ENCODE assay signal across 12 cellular contexts in the genomic region with DNA sequence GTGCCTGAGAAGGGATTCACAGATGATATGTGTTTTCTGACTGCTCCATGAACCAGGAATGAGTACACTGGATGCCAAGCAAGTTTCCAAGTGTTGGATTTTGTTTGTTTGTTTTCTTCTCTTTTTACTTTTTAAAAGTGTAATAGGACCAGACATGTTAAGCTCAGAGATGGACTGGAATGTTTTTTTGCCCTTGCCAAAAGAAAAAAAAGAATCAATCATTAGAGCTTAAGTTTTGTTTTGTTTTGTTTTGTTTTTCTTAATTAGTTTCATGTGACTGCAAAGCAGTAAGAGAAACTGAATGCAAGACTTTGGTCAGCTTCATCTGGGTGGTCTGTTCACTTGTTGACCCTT. TPM values are rescaled to one million over a fixed set of nuclear protein-coding genes. Genes with fewer than 3 reads are reported as not detected.
DNase-seq lines count a peak whose midpoint lies in the region; ATAC-seq and TF ChIP-seq lines count a peak whose summit lies in the region.
"Had no signal": no experiment of that assay in that cellular context is flagged by ENCODE, and none has a peak within 500 bp of the region (broad histone marks: within the 10 kb centered on the region; RNA-seq: fewer than 3 reads in every experiment).

No MANE protein-coding gene starts in this region.

- DNase-seq in T-helper 1 cell (no peak), colonic mucosa (no peak), KBM-7 (no peak)
- no peak for DNase-seq in activated CD4-positive, CD25-positive, alpha-beta regulatory T cell (lab: John Stamatoyannopoulos, UW)
- DNase-seq: NCI-H146, NCI-H82, thyroid gland had no signal

- H3K4me1 ChIP-seq in Loucy (ENCODE audit: insufficient read depth, low read length, poor library complexity, severe bottlenecking) (peaks cover 78% of the 10 kb centered on the region), colonic mucosa (no peaks in the 10 kb centered on the region)
- H3K4me1 ChIP-seq: thyroid gland had no signal

- no peak overlapping the region for H2AFZ ChIP-seq in Loucy (ENCODE audit: low read length)

- peaks cover 9% of the 10 kb centered on the region for H3K36me3 Mint-ChIP-seq in T-helper 1 cell treated with Interleukin-12 subunit alpha and Interleukin-12 subunit beta and Interleukin-4 antibody, amounts not matched to agents 30 μg/mL and 1 μg/mL, for 36 hours (ENCODE audit: low read depth)

- no peak for ATAC-seq in GM18867 (IDR thresholded peaks at IDR 0.05; ENCODE audit: unreplicated experiment)

- H3K4me3 ChIP-seq in Loucy (ENCODE audit: low read length, poor library complexity, severe bottlenecking) (peak overlapping the region; percentile 74), colonic mucosa (no peak overlapping the region), skin epidermis (no peak overlapping the region)
- H3K4me3 ChIP-seq: thyroid gland had no signal

- in situ Hi-C loops in KBM-7 (cut with MboI; ENCODE audit: low pct_unique_long_range_greater_than_20kb, low sequenced_read_pairs) = no loop called here

- H3K9ac ChIP-seq in Loucy (ENCODE audit: low read depth, low read length, poor library complexity, severe bottlenecking) = peak overlapping the region; percentile 97
- peak overlapping the region in 1 of 2 donors; percentile 14 for H3K9ac ChIP-seq in colonic mucosa (ENCODE audit: low read depth in 2 of 2, low read length in 2 of 2)

- H3K4me3 Mint-ChIP-seq in T-helper 1 cell treated with Interleukin-12 subunit alpha and Interleukin-12 subunit beta and Interleukin-4 antibody, amounts not matched to agents 30 μg/mL and 1 μg/mL, for 36 hours = peak overlapping the region; percentile 72

- H3K27me3 Mint-ChIP-seq in T-helper 1 cell treated with Interleukin-12 subunit alpha and Interleukin-12 subunit beta and Interleukin-4 antibody, amounts not matched to agents 30 μg/mL and 1 μg/mL, for 36 hours (ENCODE audit: low read depth) = no peaks in the 10 kb centered on the region

- TF ChIP-seq CTCF in Loucy (conservative IDR thresholded peaks at IDR 0.05; ENCODE audit: low read length) = no peak
- no peak for TF ChIP-seq CTCF in colonic mucosa (IDR thresholded peaks at IDR 0.05)

- intact Hi-C loops in colonic mucosa (cut with DNase I) = no loop called here

- H3K27ac ChIP-seq in colonic mucosa = peak overlapping the region; percentile 20
- H3K27ac ChIP-seq in skin epidermis = peak overlapping the region in 20 of 21 experiments; percentile 2 to 89 (median 65)
- H3K27ac ChIP-seq: 22Rv1, thyroid gland had no signal

- peak overlapping the region; percentile 85 for H3K4me2 ChIP-seq in Loucy (ENCODE audit: low read depth, low read length, poor library complexity, severe bottlenecking)

- peak overlapping the region; percentile 92 for H3K27ac Mint-ChIP-seq in T-helper 1 cell treated with Interleukin-12 subunit alpha and Interleukin-12 subunit beta and Interleukin-4 antibody, amounts not matched to agents 30 μg/mL and 1 μg/mL, for 36 hours

- H4K20me1 ChIP-seq in Loucy (ENCODE audit: insufficient read depth, low read length, poor library complexity, severe bottlenecking) = no peaks in the 10 kb centered on the region

- peaks cover 15% of the 10 kb centered on the region for H3K79me2 ChIP-seq in Loucy (ENCODE audit: insufficient read depth, low read length)

- H3K4me1 Mint-ChIP-seq in T-helper 1 cell treated with Interleukin-12 subunit alpha and Interleukin-12 subunit beta and Interleukin-4 antibody, amounts not matched to agents 30 μg/mL and 1 μg/mL, for 36 hours (ENCODE audit: low read depth) = peaks cover 57% of the 10 kb centered on the region

- no peaks in the 10 kb centered on the region for H3K9me3 ChIP-seq in Loucy (ENCODE audit: insufficient read depth, low read depth, low read length)
- no peaks in the 10 kb centered on the region for H3K9me3 ChIP-seq in colonic mucosa
- H3K9me3 ChIP-seq: thyroid gland had no signal

- H3K27me3 ChIP-seq in Loucy (ENCODE audit: insufficient read depth, low read length, poor library complexity, severe bottlenecking) = no peaks in the 10 kb centered on the region
- no peaks in the 10 kb centered on the region for H3K27me3 ChIP-seq in colonic mucosa
- H3K27me3 ChIP-seq: thyroid gland had no signal

- peaks cover 5% of the 10 kb centered on the region for H3F3A ChIP-seq in Loucy (ENCODE audit: low read depth)

- H3K9me3 Mint-ChIP-seq in T-helper 1 cell treated with Interleukin-12 subunit alpha and Interleukin-12 subunit beta and Interleukin-4 antibody, amounts not matched to agents 30 μg/mL and 1 μg/mL, for 36 hours = peaks cover 9% of the 10 kb centered on the region

- no peaks in the 10 kb centered on the region for H3K9me2 ChIP-seq in Loucy (replicated peaks; ENCODE audit: low read depth, low read length)

- H3K36me3 ChIP-seq in Loucy (ENCODE audit: insufficient read depth, low read length) = no peaks in the 10 kb centered on the region
- H3K36me3 ChIP-seq in colonic mucosa = no peaks in the 10 kb centered on the region
- H3K36me3 ChIP-seq: thyroid gland had no signal

RNA-seq across cellular contexts. Expression of a gene that starts 42.5 kb away (rescaled TPM):
- 10 to 100 TPM; 13.7 to 32.4 TPM for total RNA-seq in colonic mucosa
